Comparison of ENCODE assay signal across 8 cellular contexts in genomic region chr14:61694830-61695694, GRCh38. TPM values are rescaled to one million over a fixed set of nuclear protein-coding genes. Genes with fewer than 3 reads are reported as not detected.
DNase-seq lines count a peak whose midpoint lies in the region; ATAC-seq, FAIRE-seq and TF ChIP-seq lines count a peak whose summit lies in the region.

Gene HIF1A (plus strand): TSS chr14:61695513. CDS start chr14:61695805, 292 bp downstream.

- peak; percentile 6; the same call in 1 of the 2 replicates for TF ChIP-seq CTCF in BE2C (IDR thresholded peaks at IDR 0.05; ENCODE audit: low read depth, low read length)

- peaks cover 5% of the 10 kb centered on the region for H3K4me1 ChIP-seq in BE2C

- no peaks in the 10 kb centered on the region for H3K36me3 ChIP-seq in BE2C

- peak; percentile 92 for ATAC-seq in HG03457 (IDR thresholded peaks at IDR 0.05; ENCODE audit: unreplicated experiment)

- DNase-seq in BE2C = peak; percentile 98
- peak; percentile 82 for DNase-seq in GM19239 (ENCODE audit: insufficient read length, low spot score)
- peak; percentile 94 for DNase-seq in NCI-H524 treated with DMSO at 0.1 percent for 48 hours (lab: John Stamatoyannopoulos, UW)
- DNase-seq in activated CD4-positive, alpha-beta T cell treated with anti-CD3 and anti-CD28 coated beads for 48 hours = peak; percentile 98
- DNase-seq in kidney glomerular epithelial cell (lab: John Stamatoyannopoulos, UW) = peak; percentile 95
- DNase-seq in stimulated activated CD4-positive, alpha-beta T cell treated with anti-CD3 and anti-CD28 coated beads, Interleukin-1b, Interleukin-23, amount 100 ng/mL, for 1 hour (ENCODE audit: low read depth in 2 of 2) = peak; percentile 86 to 91

- FAIRE-seq in GM19239 (lab: Jason Lieb, UNC) = peak; percentile 99
- peak; percentile 24 for FAIRE-seq in colon (lab: Jason Lieb, UNC)

- H3K4me3 ChIP-seq in BE2C (ENCODE audit: low read depth, low read length) = peak within 1 kb of the TSS; percentile 92

- no peaks in the 10 kb centered on the region for H3K27me3 ChIP-seq in BE2C

- H3K9me3 ChIP-seq in BE2C = no peaks in the 10 kb centered on the region

RNA-seq across cellular contexts. Expression of gene HIF1A, which starts in this region (rescaled TPM):
- polyA plus RNA-seq in BE2C (2012; ENCODE audit: insufficient read depth, insufficient read length, low read depth) = 96.5 TPM

Comparison
In these comparisons a context has a peak if more than half of its experiments do, and no peak if none do; other contexts are left out.
1. Peak in every context shown above with its lines: DNase-seq, ATAC-seq and H3K4me3 ChIP-seq.